24 cellular contexts compared by ENCODE assay signal in the genomic region with DNA sequence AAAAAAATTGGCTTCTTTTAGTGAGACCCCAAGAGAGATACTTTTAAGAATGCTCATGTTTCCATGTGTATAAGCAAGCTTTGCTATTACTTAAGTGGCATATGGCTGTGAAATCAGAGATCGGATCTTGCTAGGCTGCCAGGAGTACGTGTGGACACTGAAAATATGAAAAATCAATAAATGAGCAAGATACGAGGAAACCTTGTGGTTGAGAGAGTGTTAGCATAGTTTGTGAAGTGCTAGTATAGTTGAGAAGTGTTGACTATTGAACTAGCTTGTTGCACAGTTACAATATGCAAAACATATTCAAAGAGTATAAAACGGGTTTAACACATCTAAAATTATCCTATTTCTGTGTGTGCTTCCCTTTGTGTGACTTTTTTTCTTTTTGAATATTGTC.
"Had no signal": no experiment of that assay in that cellular context is flagged by ENCODE, and none has a peak within 500 bp of the region (broad histone marks: within the 10 kb centered on the region; RNA-seq: fewer than 3 reads in every experiment).

No MANE protein-coding gene starts in this region.

- ATAC-seq: esophagus mucosa; naive thymus-derived CD4-positive, alpha-beta T cell; psoas muscle; sciatic nerve; stimulated activated memory B cell treated with anti-CD40 and anti-IgM and Interleukin-4, amounts not matched to agents 10 μg/mL and 1 μg/mL and 100 μg/mL, for 72 hours had no signal

- H3K27ac Mint-ChIP-seq: immature natural killer cell; naive thymus-derived CD4-positive, alpha-beta T cell; nephron progenitor cell; stimulated activated memory B cell treated with anti-CD40 and anti-IgM and Interleukin-4, amounts not matched to agents 10 μg/mL and 1 μg/mL and 100 μg/mL, for 72 hours; stimulated activated naive CD8-positive, alpha-beta T cell treated with anti-CD3 and anti-CD28 coated beads, Interleukin-15, Interleukin-2, amounts not matched to agents 100 ng/mL and 50 ng/mL, for 24 hours had no signal

- H3K36me3 Mint-ChIP-seq: immature natural killer cell; naive thymus-derived CD4-positive, alpha-beta T cell; stimulated activated memory B cell treated with anti-CD40 and anti-IgM and Interleukin-4, amounts not matched to agents 10 μg/mL and 1 μg/mL and 100 μg/mL, for 72 hours had no signal

- H3K27me3 ChIP-seq: spleen, tibial artery, upper lobe of left lung, vagina had no signal

- H3K4me3 ChIP-seq: left ventricle myocardium inferior, lung, psoas muscle, spleen, tibial artery, upper lobe of left lung, vagina had no signal

- DNase-seq: effector memory CD4-positive, alpha-beta T cell; immature natural killer cell; left ventricle myocardium inferior; mesenchymal stem cell; midbrain; naive thymus-derived CD4-positive, alpha-beta T cell; nephron progenitor cell; psoas muscle; retina; spleen; stimulated activated CD4-positive, alpha-beta T cell treated with anti-CD3 and anti-CD28 coated beads, Interleukin-15, amount 100 ng/mL, for 24 hours; stimulated activated CD4-positive, alpha-beta T cell treated with anti-CD3 and anti-CD28 coated beads, Interleukin-1b, Interleukin-23, amount 100 ng/mL, for 48 hours; stimulated activated CD4-positive, alpha-beta T cell treated with anti-CD3 and anti-CD28 coated beads, Interleukin-4, amount 100 ng/mL, for 24 hours; tibial artery; upper lobe of left lung had no signal

- H3K9me3 ChIP-seq: left ventricle myocardium inferior, psoas muscle, tibial artery, upper lobe of left lung, vagina had no signal

- H3K36me3 ChIP-seq: left ventricle myocardium inferior, spleen, tibial artery, upper lobe of left lung, vagina had no signal

- H3K4me1 ChIP-seq: left ventricle myocardium inferior, psoas muscle, spleen, tibial artery, upper lobe of left lung, vagina had no signal

- H3K9me3 Mint-ChIP-seq: nephron progenitor cell had no signal

- H3K4me3 Mint-ChIP-seq: immature natural killer cell; naive thymus-derived CD4-positive, alpha-beta T cell; nephron progenitor cell; stimulated activated memory B cell treated with anti-CD40 and anti-IgM and Interleukin-4, amounts not matched to agents 10 μg/mL and 1 μg/mL and 100 μg/mL, for 72 hours; stimulated activated naive CD8-positive, alpha-beta T cell treated with anti-CD3 and anti-CD28 coated beads, Interleukin-15, Interleukin-2, amounts not matched to agents 100 ng/mL and 50 ng/mL, for 24 hours had no signal

- H3K4me1 Mint-ChIP-seq: immature natural killer cell; naive thymus-derived CD4-positive, alpha-beta T cell; nephron progenitor cell; stimulated activated memory B cell treated with anti-CD40 and anti-IgM and Interleukin-4, amounts not matched to agents 10 μg/mL and 1 μg/mL and 100 μg/mL, for 72 hours had no signal

- H3K27me3 Mint-ChIP-seq: naive thymus-derived CD4-positive, alpha-beta T cell; stimulated activated memory B cell treated with anti-CD40 and anti-IgM and Interleukin-4, amounts not matched to agents 10 μg/mL and 1 μg/mL and 100 μg/mL, for 72 hours; stimulated activated naive CD8-positive, alpha-beta T cell treated with anti-CD3 and anti-CD28 coated beads, Interleukin-15, Interleukin-2, amounts not matched to agents 100 ng/mL and 50 ng/mL, for 24 hours had no signal

- H3K27ac ChIP-seq: left ventricle myocardium inferior, psoas muscle, spleen, tibial artery, upper lobe of left lung, vagina had no signal

- FAIRE-seq: endometrium, frontal cortex, keratinocyte had no signal
